In genomic region chr6:36633370-36633769, GRCh38 we compare ENCODE assay signal across 14 cellular contexts.
"Had no signal": no experiment of that assay in that cellular context is flagged by ENCODE, and none has a peak within 500 bp of the region (broad histone marks: within the 10 kb centered on the region; RNA-seq: fewer than 3 reads in every experiment).

No MANE protein-coding gene starts in this region.

- H3K4me3 ChIP-seq: adrenal gland, esophagus squamous epithelium, lung, skin epidermis had no signal

- H3K9me3 ChIP-seq: adrenal gland, esophagus squamous epithelium had no signal

- H3K36me3 ChIP-seq: adrenal gland, esophagus squamous epithelium had no signal

- DNase-seq: activated CD4-positive, alpha-beta memory T cell treated with anti-CD3 and anti-CD28 coated beads, Interleukin-2, amount 10 ng/mL, durations not matched to agents 7 days and 5 days; activated CD4-positive, alpha-beta T cell treated with anti-CD3 and anti-CD28 coated beads for 36 hours; activated naive CD4-positive, alpha-beta T cell treated with anti-CD3 and anti-CD28 coated beads, Interleukin-2, amount 10 ng/mL, durations not matched to agents 7 days and 5 days; activated T-cell treated with anti-CD3 and anti-CD28 coated beads, Interleukin-2, amount 50 U/mL, for 24 hours; esophagus squamous epithelium; glutamatergic neuron; midbrain; naive thymus-derived CD4-positive, alpha-beta T cell; stimulated activated CD4-positive, alpha-beta T cell treated with anti-CD3 and anti-CD28 coated beads, Interleukin-4, amount 100 ng/mL, for 24 hours; stimulated activated naive CD4-positive, alpha-beta T cell treated with Interleukin-2 at 50 U/mL for 16 hours; T-helper 17 cell had no signal

- ATAC-seq: activated CD4-positive, alpha-beta T cell treated with anti-CD3 and anti-CD28 coated beads for 36 hours; naive thymus-derived CD4-positive, alpha-beta T cell; T-helper 17 cell had no signal

- H3K27me3 ChIP-seq: adrenal gland, esophagus squamous epithelium had no signal

- H3K27ac ChIP-seq: esophagus squamous epithelium, skin epidermis had no signal
